Comparison of ENCODE assay signal across 12 cellular contexts in the genomic region with DNA sequence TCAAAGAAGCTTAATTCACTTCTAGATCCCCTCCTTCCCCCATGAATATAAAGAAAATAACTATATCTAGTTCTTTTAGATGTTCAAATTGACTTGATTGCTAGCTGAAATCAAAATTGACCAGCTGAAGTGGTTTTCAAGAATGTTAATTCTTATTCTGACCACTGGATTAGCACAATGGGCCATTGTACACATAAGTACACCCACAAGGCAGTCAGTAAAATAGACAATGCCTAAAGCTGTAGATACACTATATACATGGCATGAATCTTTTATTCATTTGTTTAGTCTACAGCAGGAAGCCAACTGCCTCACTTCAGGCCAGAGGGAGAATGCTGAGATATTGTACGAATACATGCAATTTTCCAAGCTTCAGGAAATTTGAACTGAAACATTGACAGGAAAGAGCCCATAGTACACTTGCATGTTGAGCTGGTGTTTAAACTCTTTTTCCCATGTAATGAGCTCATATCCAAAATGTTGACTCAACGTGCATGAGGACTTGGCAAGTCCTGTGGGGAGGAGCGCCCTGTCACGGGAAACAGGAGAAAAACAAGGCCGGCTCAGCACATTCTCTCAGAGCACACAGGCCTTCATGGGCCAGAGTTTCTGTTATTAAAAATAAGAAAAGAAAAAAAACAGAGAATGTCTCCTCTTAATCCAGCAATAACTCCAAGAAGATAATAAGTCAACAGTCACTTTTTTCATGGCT.
A peak's percentile ranks its signal among the peaks of the same experiment; 100 is the strongest.
DNase-seq lines count a peak whose midpoint lies in the region; ATAC-seq and TF ChIP-seq lines count a peak whose summit lies in the region.
"Had no signal": no experiment of that assay in that cellular context is flagged by ENCODE, and none has a peak within 500 bp of the region (broad histone marks: within the 10 kb centered on the region; RNA-seq: fewer than 3 reads in every experiment).

No MANE protein-coding gene starts in this region.

- H3K4me3 Mint-ChIP-seq in activated CD4-positive, alpha-beta T cell treated with anti-CD3 and anti-CD28 coated beads, Interleukin-2, amount 10 ng/mL, durations not matched to agents 7 days and 5 days: no peak overlapping the region
- H3K4me3 Mint-ChIP-seq in T-cell: no peak overlapping the region
- H3K4me3 Mint-ChIP-seq in activated CD4-positive, alpha-beta T cell treated with anti-CD3 and anti-CD28 coated beads, Interleukin-2, amount 10 ng/mL, durations not matched to agents 24 days and 14 days: no peak overlapping the region
- H3K4me3 Mint-ChIP-seq: activated naive CD8-positive, alpha-beta T cell treated with anti-CD3 and anti-CD28 coated beads, Interleukin-2, amount 50 U/mL, for 24 hours had no signal

- no peak overlapping the region for H2AFZ ChIP-seq in osteoblast (ENCODE audit: low read length)

- H3K27me3 ChIP-seq in AG04450 (ENCODE audit: control insufficient read depth, insufficient read depth, low read length) (peaks cover 3% of the 10 kb centered on the region), Peyer's patch (no peaks in the 10 kb centered on the region), osteoblast (ENCODE audit: insufficient read depth, low read length) (no peaks in the 10 kb centered on the region)

- no peak overlapping the region for H3K4me2 ChIP-seq in osteoblast (ENCODE audit: insufficient read depth, low read length)

- no peak for ATAC-seq in T-cell (replicated peaks in 1 of 4)
- ATAC-seq: activated naive CD8-positive, alpha-beta T cell treated with anti-CD3 and anti-CD28 coated beads, Interleukin-2, amount 50 U/mL, for 24 hours had no signal

- H3K27me3 Mint-ChIP-seq in activated CD4-positive, alpha-beta T cell treated with anti-CD3 and anti-CD28 coated beads, Interleukin-2, amount 10 ng/mL, durations not matched to agents 7 days and 5 days: peaks cover 16% of the 10 kb centered on the region
- peaks cover 3 to 5% of the 10 kb centered on the region in 2 donors for H3K27me3 Mint-ChIP-seq in T-cell
- peaks cover 12% of the 10 kb centered on the region for H3K27me3 Mint-ChIP-seq in activated CD4-positive, alpha-beta T cell treated with anti-CD3 and anti-CD28 coated beads, Interleukin-2, amount 10 ng/mL, durations not matched to agents 24 days and 14 days

- peak; percentile 74 for DNase-seq in AG04450 (ENCODE audit: low read depth, low spot score)
- DNase-seq in Peyer's patch: peak in 2 of 3 donors; percentile 18 to 65
- DNase-seq in fibroblast of the conjunctiva (ENCODE audit: low read depth): peak; percentile 83
- peak; percentile 87 for DNase-seq in osteoblast (ENCODE audit: insufficient read length, low spot score, missing footprints)
- DNase-seq in OCI-M1 (lab: John Stamatoyannopoulos, UW): no peak
- no peak for DNase-seq in activated CD4-positive, alpha-beta T cell treated with anti-CD3 and anti-CD28 coated beads, Interleukin-2, amount 10 ng/mL, durations not matched to agents 7 days and 5 days
- no peak for DNase-seq in T-cell
- DNase-seq in activated CD4-positive, alpha-beta T cell treated with anti-CD3 and anti-CD28 coated beads, Interleukin-2, amount 10 ng/mL, durations not matched to agents 24 days and 14 days: no peak
- DNase-seq: activated naive CD8-positive, alpha-beta T cell treated with anti-CD3 and anti-CD28 coated beads, Interleukin-2, amount 50 U/mL, for 24 hours; BE2C; NCI-H2227 treated with DMSO at 0.1 percent for 48 hours; stimulated activated CD4-positive, alpha-beta T cell treated with anti-CD3 and anti-CD28 coated beads, Interleukin-2, amount 100 ng/mL, for 48 hours had no signal

- H3K36me3 Mint-ChIP-seq in activated CD4-positive, alpha-beta T cell treated with anti-CD3 and anti-CD28 coated beads, Interleukin-2, amount 10 ng/mL, durations not matched to agents 7 days and 5 days (ENCODE audit: low read depth): peaks cover 1% of the 10 kb centered on the region
- H3K36me3 Mint-ChIP-seq in T-cell: no peaks in the 10 kb centered on the region
- H3K36me3 Mint-ChIP-seq in activated CD4-positive, alpha-beta T cell treated with anti-CD3 and anti-CD28 coated beads, Interleukin-2, amount 10 ng/mL, durations not matched to agents 24 days and 14 days (ENCODE audit: low read depth): no peaks in the 10 kb centered on the region

- H3K4me1 ChIP-seq in Peyer's patch: no peaks in the 10 kb centered on the region
- peaks cover 44% of the 10 kb centered on the region for H3K4me1 ChIP-seq in osteoblast (ENCODE audit: insufficient read depth, low read length)
- H3K4me1 ChIP-seq: BE2C had no signal

- H3K79me2 ChIP-seq in osteoblast (ENCODE audit: insufficient read depth, low read length): no peaks in the 10 kb centered on the region

- no peaks in the 10 kb centered on the region for H3K9me3 ChIP-seq in AG04450 (ENCODE audit: control insufficient read depth, insufficient read depth, low read length)
- H3K9me3 ChIP-seq in Peyer's patch: no peaks in the 10 kb centered on the region
- no peaks in the 10 kb centered on the region for H3K9me3 ChIP-seq in osteoblast (ENCODE audit: low read depth, low read length)
- H3K9me3 ChIP-seq: BE2C had no signal

- no peak overlapping the region for H3K27ac Mint-ChIP-seq in activated CD4-positive, alpha-beta T cell treated with anti-CD3 and anti-CD28 coated beads, Interleukin-2, amount 10 ng/mL, durations not matched to agents 7 days and 5 days
- no peak overlapping the region for H3K27ac Mint-ChIP-seq in T-cell
- H3K27ac Mint-ChIP-seq in activated CD4-positive, alpha-beta T cell treated with anti-CD3 and anti-CD28 coated beads, Interleukin-2, amount 10 ng/mL, durations not matched to agents 24 days and 14 days: no peak overlapping the region
- H3K27ac Mint-ChIP-seq: activated naive CD8-positive, alpha-beta T cell treated with anti-CD3 and anti-CD28 coated beads, Interleukin-2, amount 50 U/mL, for 24 hours had no signal

- H3K4me1 Mint-ChIP-seq in activated CD4-positive, alpha-beta T cell treated with anti-CD3 and anti-CD28 coated beads, Interleukin-2, amount 10 ng/mL, durations not matched to agents 7 days and 5 days: peaks cover 36% of the 10 kb centered on the region
- peaks cover 2 to 21% (median 4%) of the 10 kb centered on the region in 3 donors for H3K4me1 Mint-ChIP-seq in T-cell
- peaks cover 23% of the 10 kb centered on the region for H3K4me1 Mint-ChIP-seq in activated CD4-positive, alpha-beta T cell treated with anti-CD3 and anti-CD28 coated beads, Interleukin-2, amount 10 ng/mL, durations not matched to agents 24 days and 14 days

- no peaks in the 10 kb centered on the region for H4K20me1 ChIP-seq in osteoblast (ENCODE audit: insufficient read depth, low read length)

- POLR2A ChIA-PET in AG04450 (lab: Yijun Ruan, JAX) (interaction anchor here (0.9 kb wide), 1 partner anchor 11 kb away, joined by 5 read pairs; no protein-coding TSS in a partner anchor), T-cell (lab: Charles Lee) (interaction anchor here in 1 of 2 donors (0.6 kb wide), 1 partner anchor 561 kb away, joined by 3 read pairs; no protein-coding TSS in a partner anchor)
- POLR2A ChIA-PET in activated CD4-positive, alpha-beta T cell treated with anti-CD3 and anti-CD28 coated beads, Interleukin-2, amount 10 ng/mL, durations not matched to agents 7 days and 5 days (lab: Charles Lee): no interaction called here

- TF ChIP-seq POLR2A in Peyer's patch (IDR thresholded peaks at IDR 0.05): no peak

- peaks cover 5% of the 10 kb centered on the region for H3K9me3 Mint-ChIP-seq in activated CD4-positive, alpha-beta T cell treated with anti-CD3 and anti-CD28 coated beads, Interleukin-2, amount 10 ng/mL, durations not matched to agents 7 days and 5 days
- H3K9me3 Mint-ChIP-seq in T-cell: peaks cover 0 to 5% (median 0%) of the 10 kb centered on the region in 3 donors
- peaks cover 20% of the 10 kb centered on the region for H3K9me3 Mint-ChIP-seq in activated CD4-positive, alpha-beta T cell treated with anti-CD3 and anti-CD28 coated beads, Interleukin-2, amount 10 ng/mL, durations not matched to agents 24 days and 14 days
- H3K9me3 Mint-ChIP-seq: activated naive CD8-positive, alpha-beta T cell treated with anti-CD3 and anti-CD28 coated beads, Interleukin-2, amount 50 U/mL, for 24 hours had no signal

- H3K36me3 ChIP-seq in Peyer's patch (no peaks in the 10 kb centered on the region), osteoblast (ENCODE audit: insufficient read depth, low read length) (no peaks in the 10 kb centered on the region)
- H3K36me3 ChIP-seq: BE2C had no signal

- H3K4me3 ChIP-seq in AG04450 (ENCODE audit: low read depth, low read length) (no peak overlapping the region), Peyer's patch (no peak overlapping the region), osteoblast (ENCODE audit: insufficient read depth, low read length) (no peak overlapping the region)

- no peak overlapping the region for H3K27ac ChIP-seq in AG04450 (ENCODE audit: low read depth, low read length)
- peak overlapping the region in 2 of 4 donors; percentile 48 to 55 for H3K27ac ChIP-seq in Peyer's patch
- peak overlapping the region; percentile 74 for H3K27ac ChIP-seq in osteoblast (ENCODE audit: low read depth, low read length)

- intact Hi-C loops in activated CD4-positive, alpha-beta T cell treated with anti-CD3 and anti-CD28 coated beads, Interleukin-2, amount 10 ng/mL, durations not matched to agents 24 days and 14 days (cut with micrococcal nuclease): no loop called here

- CTCF ChIA-PET in AG04450 (lab: Charles Lee) (interaction anchor here (1.0 kb wide), 1 partner anchor 65 kb away, joined by 3 read pairs; no protein-coding TSS in a partner anchor), T-cell (lab: Charles Lee) (interaction anchor here in 1 of 2 donors (0.6 kb wide), 2 partner anchors 29 to 36 kb away, joined by 3 to 4 read pairs; no protein-coding TSS in a partner anchor)
- CTCF ChIA-PET in activated CD4-positive, alpha-beta T cell treated with anti-CD3 and anti-CD28 coated beads, Interleukin-2, amount 10 ng/mL, durations not matched to agents 7 days and 5 days (lab: Charles Lee): no interaction called here

- TF ChIP-seq CTCF in AG04450 (IDR thresholded peaks at IDR 0.05; ENCODE audit: low read depth, low read length) (no peak), Peyer's patch (IDR thresholded peaks at IDR 0.05) (no peak), osteoblast (IDR thresholded peaks at IDR 0.05; ENCODE audit: extremely low read depth, low read depth, low read length) (no peak)

Comparison
In these comparisons a context has a peak if more than half of its experiments do, and no peak if none do; other contexts are left out.
1. DNase-seq: peak in AG04450 (single experiment), Peyer's patch (2 of 3), fibroblast of the conjunctiva (single experiment) and osteoblast (single experiment); none in OCI-M1 (single experiment), activated CD4-positive, alpha-beta T cell treated with anti-CD3 and anti-CD28 coated beads, Interleukin-2, amount 10 ng/mL, durations not matched to agents 7 days and 5 days (single experiment), T-cell (0 of 34) and activated CD4-positive, alpha-beta T cell treated with anti-CD3 and anti-CD28 coated beads, Interleukin-2, amount 10 ng/mL, durations not matched to agents 24 days and 14 days (single experiment).